ENCODE assay signal across 12 cellular contexts in the genomic region with DNA sequence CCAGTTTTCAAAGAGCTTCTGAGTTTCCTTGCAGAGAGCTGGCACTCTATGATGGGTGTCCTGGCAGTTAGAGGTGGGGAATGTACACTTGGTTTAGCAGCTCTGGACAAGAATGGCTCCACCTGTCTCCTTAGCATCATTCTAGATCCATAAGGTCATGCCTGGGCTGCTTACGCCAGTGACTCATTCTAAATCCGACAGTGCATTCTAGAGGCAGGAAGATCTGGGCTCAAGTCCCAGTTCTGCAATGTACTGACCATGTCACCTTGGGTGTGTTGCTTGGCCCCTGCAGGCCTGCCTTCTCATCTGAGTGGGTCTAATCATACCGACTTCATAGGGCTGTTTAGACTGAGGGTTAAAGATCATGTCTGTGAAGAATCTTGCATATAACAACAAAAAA.
DNase-seq lines count a peak whose midpoint lies in the region; ATAC-seq and TF ChIP-seq lines count a peak whose summit lies in the region.
"Had no signal": no experiment of that assay in that cellular context is flagged by ENCODE, and none has a peak within 500 bp of the region (broad histone marks: within the 10 kb centered on the region; RNA-seq: fewer than 3 reads in every experiment).

No MANE protein-coding gene starts in this region.

- no peak for TF ChIP-seq CTCF in AG09309 (IDR thresholded peaks at IDR 0.05; ENCODE audit: control insufficient read depth, insufficient read depth, low read depth, low read length, missing control alignments)
- TF ChIP-seq CTCF in choroid plexus epithelial cell (conservative IDR thresholded peaks at IDR 0.05; ENCODE audit: low read depth, low read length), result no peak
- TF ChIP-seq CTCF in MM.1S (IDR thresholded peaks at IDR 0.05; ENCODE audit: low read length), result no peak

- H3K4me3 ChIP-seq in AG09309 (ENCODE audit: control insufficient read depth, low read depth, low read length), result no peak overlapping the region
- no peak overlapping the region for H3K4me3 ChIP-seq in choroid plexus epithelial cell (ENCODE audit: low read depth, low read length)
- H3K4me3 ChIP-seq in MM.1S (ENCODE audit: low read length), result no peak overlapping the region

- no peak overlapping the region for H3K9ac ChIP-seq in MM.1S (ENCODE audit: low read length)

- ATAC-seq in HG03159 (IDR thresholded peaks at IDR 0.05; ENCODE audit: unreplicated experiment), result no peak

- H3K4me1 ChIP-seq in MM.1S (ENCODE audit: low read length), result no peaks in the 10 kb centered on the region
- H3K4me1 ChIP-seq: colonic mucosa, lower lobe of right lung had no signal

- no peak overlapping the region for H3K4me2 ChIP-seq in MM.1S (ENCODE audit: low read depth, low read length)

- no peak for TF ChIP-seq EP300 in Ishikawa (IDR thresholded peaks at IDR 0.05; ENCODE audit: borderline replicate concordance)

- H3K36me3 ChIP-seq in MM.1S (replicated peaks; ENCODE audit: insufficient read depth, low read length), result no peaks in the 10 kb centered on the region
- H3K36me3 ChIP-seq: colonic mucosa, lower lobe of right lung had no signal

- H3F3A ChIP-seq in MM.1S (ENCODE audit: insufficient read depth, low read length), result no peaks in the 10 kb centered on the region

- H3K9me3 ChIP-seq in MM.1S (replicated peaks; ENCODE audit: insufficient read depth, low read length), result no peaks in the 10 kb centered on the region
- H3K9me3 ChIP-seq: colonic mucosa, lower lobe of right lung had no signal

- H4K20me1 ChIP-seq in MM.1S (ENCODE audit: insufficient read depth, low read length), result no peaks in the 10 kb centered on the region

- no peaks in the 10 kb centered on the region for H3K27me3 ChIP-seq in MM.1S (replicated peaks; ENCODE audit: insufficient read depth, low read length)
- H3K27me3 ChIP-seq: colonic mucosa had no signal

- H3K9me2 ChIP-seq in MM.1S (replicated peaks; ENCODE audit: insufficient read depth, low read length), result no peaks in the 10 kb centered on the region

- H3K79me2 ChIP-seq in MM.1S (ENCODE audit: low read length), result no peaks in the 10 kb centered on the region

- no peak overlapping the region for H3K27ac ChIP-seq in MM.1S (ENCODE audit: low read length)
- H3K27ac ChIP-seq: colonic mucosa, lower lobe of right lung had no signal

- H2AFZ ChIP-seq in MM.1S (ENCODE audit: low read length), result no peak overlapping the region

- DNase-seq in AG09309 (ENCODE audit: low read depth) (peak; percentile 5), choroid plexus epithelial cell (ENCODE audit: low read depth) (peak; percentile 61), iris pigment epithelial cell (ENCODE audit: low read depth) (peak; percentile 74), LoVo (ENCODE audit: low spot score) (no peak), MM.1S (no peak)
- DNase-seq in activated CD4-positive, alpha-beta T cell treated with anti-CD3 and anti-CD28 coated beads for 48 hours, result no peak
- DNase-seq: activated CD4-positive, alpha-beta memory T cell treated with anti-CD3 and anti-CD28 coated beads, Interleukin-2, amount 10 ng/mL, durations not matched to agents 7 days and 5 days; activated effector memory CD4-positive, alpha-beta T cell treated with anti-CD3 and anti-CD28 coated beads, Interleukin-2, amount 50 U/mL, for 16 hours; lower lobe of right lung had no signal

- peak; percentile 49 for TF ChIP-seq RAD21 in Ishikawa (IDR thresholded peaks at IDR 0.05; ENCODE audit: low read depth)

TF ChIP-seq in Ishikawa, 13 proteins besides CTCF, POLR2A, EP300 and RAD21:
- TF ChIP-seq TCF12 (IDR thresholded peaks at IDR 0.05; ENCODE audit: low read depth), result no peak
- TF ChIP-seq TEAD4 (IDR thresholded peaks at IDR 0.05), result 0 out of 2 replicates have a peak, but pooled peaks have one; percentile 9

Comparison
In these comparisons a context has a peak if more than half of its experiments do, and no peak if none do; other contexts are left out.
1. DNase-seq: peak in AG09309 (single experiment), choroid plexus epithelial cell (single experiment) and iris pigment epithelial cell (single experiment); none in LoVo (single experiment), MM.1S (single experiment) and activated CD4-positive, alpha-beta T cell treated with anti-CD3 and anti-CD28 coated beads for 48 hours (single experiment).